9 cellular contexts compared by ENCODE assay signal in the genomic region with DNA sequence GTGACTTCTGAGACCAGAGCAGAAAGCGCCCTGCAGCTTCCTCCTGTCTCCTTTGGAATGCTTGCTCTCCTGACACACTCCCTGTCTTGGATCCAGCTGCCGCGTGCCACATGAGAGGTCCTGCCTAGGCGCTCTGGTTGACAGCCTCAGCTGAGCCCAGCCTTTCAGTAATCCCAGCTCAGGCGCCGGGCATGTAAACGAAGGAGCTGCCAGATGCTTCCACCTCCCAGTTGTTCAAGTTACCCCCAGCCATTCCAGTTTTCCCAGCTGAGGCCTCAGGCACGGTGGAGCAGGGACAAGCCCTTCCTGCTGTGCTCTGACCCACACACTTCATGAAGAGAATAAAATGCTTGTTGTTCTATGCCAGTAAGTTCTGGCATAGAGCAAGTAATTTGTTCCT. TPM values are rescaled to one million over a fixed set of nuclear protein-coding genes. Genes with fewer than 3 reads are reported as not detected.
DNase-seq lines count a peak whose midpoint lies in the region; ATAC-seq and TF ChIP-seq lines count a peak whose summit lies in the region.
"Had no signal": no experiment of that assay in that cellular context is flagged by ENCODE, and none has a peak within 500 bp of the region (broad histone marks: within the 10 kb centered on the region; RNA-seq: fewer than 3 reads in every experiment).

No MANE protein-coding gene starts in this region.

- DNase-seq in Calu3, result peak; percentile 34
- peak; percentile 16 for DNase-seq in NCI-H510A treated with DMSO at 0.1 percent for 48 hours (lab: John Stamatoyannopoulos, UW)
- no peak for DNase-seq in esophagus squamous epithelium (lab: John Stamatoyannopoulos, UW)
- DNase-seq in neural progenitor cell (ENCODE audit: low spot score), result peak; percentile 74
- DNase-seq in natural killer cell treated with Interleukin-12 subunit alpha and Interleukin-12 subunit beta and Interleukin-15 and Interleukin-18, amount 100 ng/mL, for 72 hours (ENCODE audit: low spot score), result no peak
- DNase-seq in natural killer cell, result no peak
- no peak for DNase-seq in activated T-cell treated with anti-CD3 and anti-CD28 coated beads, Interleukin-2, amount 50 U/mL, for 48 hours
- DNase-seq: effector memory CD4-positive, alpha-beta T cell had no signal

- BruUV-seq in Calu3 (replicated peaks; lab: Mats Ljungman, UMichigan), result no TSS peak

- H3K27me3 ChIP-seq in esophagus squamous epithelium (no peaks in the 10 kb centered on the region), neural progenitor cell (no peaks in the 10 kb centered on the region)

- H3K4me1 Mint-ChIP-seq in Calu3 (ENCODE audit: low read depth, unreplicated experiment) (no peaks in the 10 kb centered on the region), neural progenitor cell (peaks cover 27% of the 10 kb centered on the region), natural killer cell (no peaks in the 10 kb centered on the region)
- no peaks in the 10 kb centered on the region for H3K4me1 Mint-ChIP-seq in natural killer cell treated with Interleukin-12 subunit alpha and Interleukin-12 subunit beta and Interleukin-15 and Interleukin-18, amount 100 ng/mL, for 72 hours (ENCODE audit: low read depth in 2 of 2)

- H3K9me3 ChIP-seq in esophagus squamous epithelium, result no peaks in the 10 kb centered on the region
- no peaks in the 10 kb centered on the region for H3K9me3 ChIP-seq in neural progenitor cell (ENCODE audit: low read depth)

- intact Hi-C loops in Calu3 (cut with micrococcal nuclease; ENCODE audit: unreplicated experiment) (no loop called here), esophagus squamous epithelium (cut with DNase I) (no loop called here), natural killer cell (cut with micrococcal nuclease) (no loop called here)

- H3K36me3 ChIP-seq in esophagus squamous epithelium, result no peaks in the 10 kb centered on the region
- H3K36me3 ChIP-seq in neural progenitor cell, result no peaks in the 10 kb centered on the region

- H2AFZ ChIP-seq in neural progenitor cell (replicated peaks), result no peak overlapping the region

- H3K27ac ChIP-seq in esophagus squamous epithelium (peak overlapping the region; percentile 15 to 62 (median 40)), neural progenitor cell (no peak overlapping the region)

- H3K27me3 Mint-ChIP-seq in Calu3 (ENCODE audit: unreplicated experiment), result peaks cover 9% of the 10 kb centered on the region
- H3K27me3 Mint-ChIP-seq in neural progenitor cell (ENCODE audit: insufficient read depth, low read depth), result peaks cover 2% of the 10 kb centered on the region
- H3K27me3 Mint-ChIP-seq in natural killer cell treated with Interleukin-12 subunit alpha and Interleukin-12 subunit beta and Interleukin-15 and Interleukin-18, amount 100 ng/mL, for 72 hours, result peaks cover 26 to 50% of the 10 kb centered on the region in 2 donors
- peaks cover 20 to 57% of the 10 kb centered on the region in 2 donors for H3K27me3 Mint-ChIP-seq in natural killer cell (ENCODE audit: low read depth in 2 of 2)

- no peaks in the 10 kb centered on the region for H4K20me1 ChIP-seq in neural progenitor cell (ENCODE audit: low read depth)

- H3F3A ChIP-seq in neural progenitor cell (ENCODE audit: low read depth), result no peaks in the 10 kb centered on the region

- peaks cover 2% of the 10 kb centered on the region for H3K9me3 Mint-ChIP-seq in Calu3 (ENCODE audit: low read depth, unreplicated experiment)
- peaks cover 4% of the 10 kb centered on the region for H3K9me3 Mint-ChIP-seq in neural progenitor cell
- no peaks in the 10 kb centered on the region for H3K9me3 Mint-ChIP-seq in natural killer cell treated with Interleukin-12 subunit alpha and Interleukin-12 subunit beta and Interleukin-15 and Interleukin-18, amount 100 ng/mL, for 72 hours
- no peaks in the 10 kb centered on the region for H3K9me3 Mint-ChIP-seq in natural killer cell

- no peak for TF ChIP-seq POLR2A in esophagus squamous epithelium (IDR thresholded peaks at IDR 0.05)

- ATAC-seq in natural killer cell treated with Interleukin-12 subunit alpha and Interleukin-12 subunit beta and Interleukin-15 and Interleukin-18, amount 100 ng/mL, for 72 hours, result no peak
- ATAC-seq in natural killer cell (no peak), HG03039 (IDR thresholded peaks at IDR 0.05; ENCODE audit: unreplicated experiment) (no peak)

- no peak overlapping the region for H3K27ac Mint-ChIP-seq in Calu3 (ENCODE audit: unreplicated experiment)
- no peak overlapping the region for H3K27ac Mint-ChIP-seq in neural progenitor cell
- no peak overlapping the region for H3K27ac Mint-ChIP-seq in natural killer cell treated with Interleukin-12 subunit alpha and Interleukin-12 subunit beta and Interleukin-15 and Interleukin-18, amount 100 ng/mL, for 72 hours
- H3K27ac Mint-ChIP-seq in natural killer cell, result no peak overlapping the region

- H3K4me1 ChIP-seq in esophagus squamous epithelium (peaks cover 4 to 42% (median 11%) of the 10 kb centered on the region in 3 donors), neural progenitor cell (peaks cover 16% of the 10 kb centered on the region)

- no peak overlapping the region for H3K9ac ChIP-seq in neural progenitor cell

- H3K4me2 ChIP-seq in neural progenitor cell, result no peak overlapping the region

- no peak overlapping the region for H3K4me3 ChIP-seq in esophagus squamous epithelium
- H3K4me3 ChIP-seq in neural progenitor cell, result no peak overlapping the region

- TF ChIP-seq CTCF in Calu3 (IDR thresholded peaks at IDR 0.05; ENCODE audit: unreplicated experiment) (no peak), esophagus squamous epithelium (IDR thresholded peaks at IDR 0.05) (no peak), neural progenitor cell (IDR thresholded peaks at IDR 0.05) (no peak), natural killer cell (IDR thresholded peaks at IDR 0.05) (no peak)

- CTCF ChIA-PET in Calu3 (lab: Charles Lee), result interaction anchor here (0.7 to 1.9 kb wide), 5 partner anchors 17 to 227 kb away, joined by 3 to 9 read pairs (median 3); no protein-coding TSS in a partner anchor

- WGBS in esophagus squamous epithelium, 2 donors, result 25 to 36% methylated on average over 4 to 7 of the region's 8 CpGs

- no peaks in the 10 kb centered on the region for H3K36me3 Mint-ChIP-seq in Calu3 (ENCODE audit: insufficient read depth, unreplicated experiment)
- H3K36me3 Mint-ChIP-seq in neural progenitor cell, result no peaks in the 10 kb centered on the region
- H3K36me3 Mint-ChIP-seq in natural killer cell treated with Interleukin-12 subunit alpha and Interleukin-12 subunit beta and Interleukin-15 and Interleukin-18, amount 100 ng/mL, for 72 hours, result no peaks in the 10 kb centered on the region
- no peaks in the 10 kb centered on the region for H3K36me3 Mint-ChIP-seq in natural killer cell

- no peaks in the 10 kb centered on the region for H3K79me2 ChIP-seq in neural progenitor cell (ENCODE audit: low read depth)

- no peak overlapping the region for H3K4me3 Mint-ChIP-seq in Calu3 (ENCODE audit: low read depth, unreplicated experiment)
- H3K4me3 Mint-ChIP-seq in neural progenitor cell, result no peak overlapping the region
- no peak overlapping the region for H3K4me3 Mint-ChIP-seq in natural killer cell treated with Interleukin-12 subunit alpha and Interleukin-12 subunit beta and Interleukin-15 and Interleukin-18, amount 100 ng/mL, for 72 hours
- H3K4me3 Mint-ChIP-seq in natural killer cell, result no peak overlapping the region

RNA-seq across cellular contexts. Expression of a gene that starts 14.3 kb away (rescaled TPM):
- total RNA-seq in Calu3 (2022), result 0.24 and 0.34 TPM in 2 replicates
- 10 to 100 TPM in 2 of 4 donors, 1 to 10 TPM in 2; 1.3 to 32.2 (median 11.0) TPM for total RNA-seq in esophagus squamous epithelium
- 0.12 and 0.43 TPM in 2 replicates for total RNA-seq in neural progenitor cell (ENCODE audit: low replicate concordance)
- total RNA-seq in natural killer cell treated with Interleukin-12 subunit alpha and Interleukin-12 subunit beta and Interleukin-15 and Interleukin-18, amount 100 ng/mL, for 72 hours, result not detected
- under 1 TPM in 2 of 3 donors, not detected in 1; 0.14 to 0.30 TPM for total RNA-seq in natural killer cell

Comparison
In these comparisons a context has a peak if more than half of its experiments do, and no peak if none do; other contexts are left out.
1. DNase-seq: peak in Calu3 (single experiment), NCI-H510A treated with DMSO at 0.1 percent for 48 hours (single experiment) and neural progenitor cell (single experiment); none in esophagus squamous epithelium (single experiment), natural killer cell treated with Interleukin-12 subunit alpha and Interleukin-12 subunit beta and Interleukin-15 and Interleukin-18, amount 100 ng/mL, for 72 hours (single experiment), natural killer cell (single experiment) and activated T-cell treated with anti-CD3 and anti-CD28 coated beads, Interleukin-2, amount 50 U/mL, for 48 hours (0 of 2).